ENCODE assay signal across 21 cellular contexts in the genomic region with DNA sequence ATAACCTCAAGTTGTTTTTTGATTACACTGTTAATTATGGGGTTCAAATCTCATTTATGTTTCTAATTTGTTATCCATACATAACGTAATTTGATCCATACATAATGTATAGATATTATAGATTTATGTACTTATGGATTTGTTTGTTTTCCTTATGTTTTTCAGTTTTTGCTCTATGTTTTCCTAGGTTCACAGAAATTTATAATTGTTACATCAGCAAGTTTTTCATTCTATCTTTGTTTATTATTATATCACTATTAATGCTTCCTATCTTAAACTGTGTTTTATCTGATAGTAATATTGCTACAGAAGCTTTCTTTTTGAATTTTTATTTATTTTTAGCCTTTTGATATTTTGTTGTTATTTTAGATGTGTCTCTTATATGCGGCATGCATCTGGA.
DNase-seq lines count a peak whose midpoint lies in the region; ATAC-seq, FAIRE-seq and TF ChIP-seq lines count a peak whose summit lies in the region.
"Had no signal": no experiment of that assay in that cellular context is flagged by ENCODE, and none has a peak within 500 bp of the region (broad histone marks: within the 10 kb centered on the region; RNA-seq: fewer than 3 reads in every experiment).

No MANE protein-coding gene starts in this region.

- no peak overlapping the region for H2AFZ ChIP-seq in K562 (ENCODE audit: low read depth, low read length)

- no peaks in the 10 kb centered on the region for H3K9me1 ChIP-seq in K562 (ENCODE audit: control insufficient read depth, insufficient read depth, low read length)

- in situ Hi-C loops in K562 (cut with MboI), result no loop called here

- TF ChIP-seq RAD21 in K562 (CRISPR knock-in tag; conservative IDR thresholded peaks at IDR 0.05 in 1 of 2, IDR thresholded peaks at IDR 0.05 in 1 of 2), result no peak

- H3K9ac ChIP-seq in K562 (ENCODE audit: insufficient read depth in 1 of 2, low read depth in 2 of 2, low read length in 2 of 2) (no peak overlapping the region), kidney (ENCODE audit: low read length in 2 of 2) (no peak overlapping the region)
- H3K9ac ChIP-seq: BLaER1 treated with 17β-estradiol and CSF1 and Interleukin-3, amounts not matched to agents 10 nM and 100 nM had no signal

- BruUV-seq in K562 (replicated peaks; lab: Mats Ljungman, UMichigan), result no TSS peak

- DNase-seq in K562 (ENCODE audit: extremely low read depth in 1 of 4, low spot score in 3 of 4), result no peak
- no peak for DNase-seq in kidney
- DNase-seq in NCI-H2227 treated with DMSO at 0.1 percent for 48 hours (lab: John Stamatoyannopoulos, UW), result no peak
- no peak for DNase-seq in cerebellum (ENCODE audit: low spot score)
- DNase-seq in activated CD4-positive, CD25-positive, alpha-beta regulatory T cell (lab: John Stamatoyannopoulos, UW), result no peak
- DNase-seq: AML-193; Caco-2; Calu3; CD4-positive, alpha-beta T cell; CD8-positive, alpha-beta T cell; DMS79 treated with DMSO at 0.1 percent for 48 hours; GDM1 had no signal

- H3K36me3 ChIP-seq in K562 (ENCODE audit: control insufficient read depth, insufficient read depth, low read length) (no peaks in the 10 kb centered on the region), kidney (ENCODE audit: control insufficient read depth in 1 of 2, insufficient read depth in 2 of 2, low read length in 2 of 2) (no peaks in the 10 kb centered on the region)
- H3K36me3 ChIP-seq: BLaER1 treated with 17β-estradiol and CSF1 and Interleukin-3, amounts not matched to agents 10 nM and 100 nM had no signal

- FAIRE-seq in G401.6 (lab: Jason Lieb, UNC) (peak; percentile 82), K562 (lab: Jason Lieb, UNC) (no peak), kidney (lab: Jason Lieb, UNC) (peak; percentile 17)
- FAIRE-seq: A549, D721Med, GM12878, GM12892, GM18507 had no signal

- H4K20me1 ChIP-seq in K562 (replicated peaks; ENCODE audit: control insufficient read depth, insufficient read depth, low read length), result no peaks in the 10 kb centered on the region
- H4K20me1 ChIP-seq: BLaER1 treated with 17β-estradiol and CSF1 and Interleukin-3, amounts not matched to agents 10 nM and 100 nM had no signal

- TF ChIP-seq CTCF in K562 (IDR thresholded peaks at IDR 0.05 in 2 of 3, conservative IDR thresholded peaks at IDR 0.05 in 1 of 3; ENCODE audit: insufficient read depth in 2 of 3, low read depth in 1 of 3, low read length in 3 of 3) (no peak), kidney (IDR thresholded peaks at IDR 0.05; ENCODE audit: borderline replicate concordance, extremely low read depth, insufficient read depth) (no peak)

- no peak overlapping the region for H3K27ac ChIP-seq in K562 (ENCODE audit: extremely low read depth, low read depth, low read length)
- H3K27ac ChIP-seq in kidney (ENCODE audit: low read depth in 2 of 2, low read length in 2 of 2), result no peak overlapping the region
- H3K27ac ChIP-seq: 22Rv1; A549; BLaER1 treated with 17β-estradiol and CSF1 and Interleukin-3, amounts not matched to agents 10 nM and 100 nM; C4-2B had no signal

- no peak for TF ChIP-seq POLR2A in K562 (conservative IDR thresholded peaks at IDR 0.05)

- CTCF ChIA-PET in K562 (lab: Yijun Ruan, JAX; ENCODE audit: low intra/inter-chr PET ratio), result no interaction called here

- no peak for TF ChIP-seq EP300 in K562 (IDR thresholded peaks at IDR 0.05; ENCODE audit: low read length)

- intact Hi-C loops in K562 (cut with micrococcal nuclease) (no loop called here), kidney (cut with DNase I) (no loop called here)

- ATAC-seq in K562, result no peak
- ATAC-seq: A549; CD8-positive, alpha-beta T cell; GM12878 had no signal

- H3K4me1 ChIP-seq in K562 (replicated peaks in 1 of 2; ENCODE audit: control insufficient read depth in 2 of 2, insufficient read depth in 2 of 2, low read length in 2 of 2) (no peaks in the 10 kb centered on the region), kidney (ENCODE audit: control insufficient read depth in 1 of 2, insufficient read depth in 1 of 2, low read depth in 1 of 2, low read length in 2 of 2) (no peaks in the 10 kb centered on the region)
- H3K4me1 ChIP-seq: BLaER1 treated with 17β-estradiol and CSF1 and Interleukin-3, amounts not matched to agents 10 nM and 100 nM; Caco-2 had no signal

- POLR2A ChIA-PET in K562 (lab: Yijun Ruan, JAX), result no interaction called here

- no peaks in the 10 kb centered on the region for H3K9me3 ChIP-seq in K562 (replicated peaks; ENCODE audit: control insufficient read depth, insufficient read depth, low read depth, low read length)
- no peaks in the 10 kb centered on the region for H3K9me3 ChIP-seq in kidney (ENCODE audit: control insufficient read depth in 1 of 2, low read length in 2 of 2)
- H3K9me3 ChIP-seq: A549; BLaER1 treated with 17β-estradiol and CSF1 and Interleukin-3, amounts not matched to agents 10 nM and 100 nM; Caco-2 had no signal

- 0% methylated on average over 2 of the region's 2 CpGs for WGBS in K562 (ENCODE audit: insufficient coverage, low coverage, missing lambda C conversion rate)

- no peak overlapping the region for H3K4me2 ChIP-seq in K562 (ENCODE audit: insufficient read depth, low read length)
- H3K4me2 ChIP-seq: A549; BLaER1 treated with 17β-estradiol and CSF1 and Interleukin-3, amounts not matched to agents 10 nM and 100 nM had no signal

- H3K79me2 ChIP-seq in K562 (ENCODE audit: control insufficient read depth, insufficient read depth, low read length), result no peaks in the 10 kb centered on the region

- no peaks in the 10 kb centered on the region for H3K27me3 ChIP-seq in K562 (ENCODE audit: control insufficient read depth in 2 of 2, insufficient read depth in 2 of 2, low read length in 2 of 2)
- H3K27me3 ChIP-seq: BLaER1 treated with 17β-estradiol and CSF1 and Interleukin-3, amounts not matched to agents 10 nM and 100 nM had no signal

- H3K4me3 ChIP-seq in K562 (no peak overlapping the region), kidney (ENCODE audit: low read length in 2 of 2) (no peak overlapping the region)
- H3K4me3 ChIP-seq: A549; BLaER1 treated with 17β-estradiol and CSF1 and Interleukin-3, amounts not matched to agents 10 nM and 100 nM; GM12878 had no signal

TF ChIP-seq in K562, 482 proteins besides CTCF, POLR2A, EP300 and RAD21:
- TF ChIP-seq ZNF445 (CRISPR knock-in tag; IDR thresholded peaks at IDR 0.05; ENCODE audit: low read depth), result no peak
- peak; percentile 80 for TF ChIP-seq ZNF316 (IDR thresholded peaks at IDR 0.05)
- TF ChIP-seq C11orf30 (IDR thresholded peaks at IDR 0.05; ENCODE audit: low read depth), result peak; percentile 52
- TF ChIP-seq SAFB2 (IDR thresholded peaks at IDR 0.05; ENCODE audit: borderline replicate concordance, low read depth, low read length, severe bottlenecking), result no peak
- TF ChIP-seq TRIM28 (IDR thresholded peaks at IDR 0.05), result no peak
